Comparison of ENCODE assay signal across 9 cellular contexts in the genomic region with DNA sequence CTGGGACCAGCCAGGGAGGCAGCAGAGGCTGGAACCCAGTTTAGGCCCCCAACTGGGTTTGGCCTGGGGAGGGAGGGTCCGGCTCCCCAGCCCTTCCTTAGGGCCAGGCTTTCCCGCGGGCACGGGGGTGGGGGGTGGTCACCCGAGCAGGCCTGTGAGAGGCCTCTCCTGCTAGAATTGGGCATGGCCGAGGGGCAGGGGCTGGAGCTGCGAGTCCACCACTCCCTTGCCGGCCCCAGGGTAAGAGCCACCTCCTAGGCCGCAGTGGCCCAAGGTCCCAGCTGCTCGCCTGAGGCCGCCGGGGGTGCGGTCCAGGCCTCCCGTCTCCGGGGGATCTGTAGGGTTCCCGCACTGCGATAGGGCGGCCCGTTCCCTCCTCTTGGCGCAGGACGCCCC. TPM values are rescaled to one million over a fixed set of nuclear protein-coding genes. Genes with fewer than 3 reads are reported as not detected.
DNase-seq lines count a peak whose midpoint lies in the region; ATAC-seq lines count a peak whose summit lies in the region.
"Had no signal": no experiment of that assay in that cellular context is flagged by ENCODE, and none has a peak within 500 bp of the region (broad histone marks: within the 10 kb centered on the region; RNA-seq: fewer than 3 reads in every experiment).

No MANE protein-coding gene starts in this region.

- peaks cover 5% of the 10 kb centered on the region for H3K4me1 Mint-ChIP-seq in activated naive CD4-positive, alpha-beta T cell treated with anti-CD3 and anti-CD28 coated beads, Interleukin-2, amount 50 U/mL, for 24 hours
- peaks cover 4% of the 10 kb centered on the region for H3K4me1 Mint-ChIP-seq in activated CD4-positive, alpha-beta memory T cell treated with anti-CD3 and anti-CD28 coated beads for 36 hours (ENCODE audit: low read depth)

- no peaks in the 10 kb centered on the region for H3K27me3 Mint-ChIP-seq in activated naive CD4-positive, alpha-beta T cell treated with anti-CD3 and anti-CD28 coated beads, Interleukin-2, amount 50 U/mL, for 24 hours
- peaks cover 5% of the 10 kb centered on the region for H3K27me3 Mint-ChIP-seq in activated CD4-positive, alpha-beta memory T cell treated with anti-CD3 and anti-CD28 coated beads for 36 hours

- intact Hi-C loops in activated CD4-positive, alpha-beta memory T cell treated with anti-CD3 and anti-CD28 coated beads for 36 hours (cut with micrococcal nuclease) = no loop called here
- intact Hi-C loops in left colon (cut with DNase I, micrococcal nuclease) = loop anchor here in 1 of 2 donors (10.0 kb wide), 1 partner anchor 170 kb away; no protein-coding TSS in a partner anchor

- H3K27ac Mint-ChIP-seq in activated naive CD4-positive, alpha-beta T cell treated with anti-CD3 and anti-CD28 coated beads, Interleukin-2, amount 50 U/mL, for 24 hours = no peak overlapping the region
- H3K27ac Mint-ChIP-seq in activated CD4-positive, alpha-beta memory T cell treated with anti-CD3 and anti-CD28 coated beads for 36 hours = no peak overlapping the region

- no peak for DNase-seq in activated naive CD4-positive, alpha-beta T cell treated with Interleukin-2 at 50 U/mL for 16 hours
- DNase-seq in activated CD4-positive, alpha-beta memory T cell treated with anti-CD3 and anti-CD28 coated beads for 36 hours = no peak
- DNase-seq in left colon (no peak), NCI-H446 (lab: John Stamatoyannopoulos, UW) (no peak), NCI-H1417 treated with DMSO at 0.1 percent for 48 hours (lab: John Stamatoyannopoulos, UW) (no peak)
- DNase-seq in effector CD4-positive, alpha-beta T cell = no peak
- DNase-seq: midbrain had no signal

- H3K36me3 Mint-ChIP-seq in activated naive CD4-positive, alpha-beta T cell treated with anti-CD3 and anti-CD28 coated beads, Interleukin-2, amount 50 U/mL, for 24 hours = no peaks in the 10 kb centered on the region
- no peaks in the 10 kb centered on the region for H3K36me3 Mint-ChIP-seq in activated CD4-positive, alpha-beta memory T cell treated with anti-CD3 and anti-CD28 coated beads for 36 hours

- H3K4me3 Mint-ChIP-seq in activated naive CD4-positive, alpha-beta T cell treated with anti-CD3 and anti-CD28 coated beads, Interleukin-2, amount 50 U/mL, for 24 hours = peak overlapping the region; percentile 52
- H3K4me3 Mint-ChIP-seq in activated CD4-positive, alpha-beta memory T cell treated with anti-CD3 and anti-CD28 coated beads for 36 hours = peak overlapping the region; percentile 16

- CTCF ChIA-PET in activated CD4-positive, alpha-beta memory T cell treated with anti-CD3 and anti-CD28 coated beads for 36 hours (lab: Charles Lee) = interaction anchor here (0.7 to 5.2 kb wide), 23 partner anchors 9 to 196 kb away, joined by 3 to 129 read pairs (median 5); partner anchors contain the start of genes DEAF1, HRAS, PHRF1 and SCT

- peaks cover 1% of the 10 kb centered on the region for H3K9me3 ChIP-seq in thymus (ENCODE audit: control insufficient read depth)

- no peak overlapping the region for H3K27ac ChIP-seq in thymus (ENCODE audit: low read depth)

- peak; percentile 20 for ATAC-seq in left colon

- H3K27me3 ChIP-seq in thymus (ENCODE audit: control insufficient read depth, insufficient read depth) = peaks cover 44% of the 10 kb centered on the region

- H3K4me1 ChIP-seq in thymus (ENCODE audit: control insufficient read depth, insufficient read depth, low read length) = peaks cover 11% of the 10 kb centered on the region

- 53% methylated on average over 21 of the region's 21 CpGs for WGBS in thymus

- peak overlapping the region; percentile 61 for H3K4me3 ChIP-seq in thymus (ENCODE audit: low read length)

- H3K9me3 Mint-ChIP-seq in activated naive CD4-positive, alpha-beta T cell treated with anti-CD3 and anti-CD28 coated beads, Interleukin-2, amount 50 U/mL, for 24 hours = no peaks in the 10 kb centered on the region
- no peaks in the 10 kb centered on the region for H3K9me3 Mint-ChIP-seq in activated CD4-positive, alpha-beta memory T cell treated with anti-CD3 and anti-CD28 coated beads for 36 hours

- POLR2A ChIA-PET in activated CD4-positive, alpha-beta memory T cell treated with anti-CD3 and anti-CD28 coated beads for 36 hours (lab: Charles Lee) = no interaction called here

- no peaks in the 10 kb centered on the region for H3K36me3 ChIP-seq in thymus (ENCODE audit: control insufficient read depth, insufficient read depth)

RNA-seq across cellular contexts. Expression of gene LMNTD2, which starts 6.1 kb away (rescaled TPM):
- total RNA-seq in activated CD4-positive, alpha-beta memory T cell treated with anti-CD3 and anti-CD28 coated beads for 36 hours = 1 to 10 TPM; 3.1 to 3.9 TPM
- 10 to 100 TPM; 13.6 to 15.3 TPM for total RNA-seq in left colon
- 5.8 TPM for polyA plus RNA-seq in thymus

RNA-seq across cellular contexts. Expression of gene RASSF7, which starts 6.3 kb away (rescaled TPM):
- total RNA-seq in activated CD4-positive, alpha-beta memory T cell treated with anti-CD3 and anti-CD28 coated beads for 36 hours = 10 to 100 TPM; 18.8 to 21.9 TPM
- 100 to 1,000 TPM in 1 of 2 donors, 10 to 100 TPM in 1; 90.9 to 117 TPM for total RNA-seq in left colon
- polyA plus RNA-seq in thymus = 51.2 TPM

RNA-seq across cellular contexts. Expression of gene LRRC56, which starts 17.1 kb away (rescaled TPM):
- 1 to 10 TPM; 1.3 to 1.6 TPM for total RNA-seq in activated CD4-positive, alpha-beta memory T cell treated with anti-CD3 and anti-CD28 coated beads for 36 hours
- total RNA-seq in left colon = 1 to 10 TPM; 3.7 to 4.7 TPM
- 2.4 TPM for polyA plus RNA-seq in thymus

RNA-seq across cellular contexts. Expression of gene HRAS, which starts 19.1 kb away (rescaled TPM):
- total RNA-seq in activated CD4-positive, alpha-beta memory T cell treated with anti-CD3 and anti-CD28 coated beads for 36 hours = 10 to 100 TPM; 39.8 to 42.0 TPM
- 10 to 100 TPM; 42.3 to 58.1 TPM for total RNA-seq in left colon
- 145 TPM for polyA plus RNA-seq in thymus

RNA-seq across cellular contexts. Expression of gene PHRF1, which starts 21.8 kb away (rescaled TPM):
- total RNA-seq in activated CD4-positive, alpha-beta memory T cell treated with anti-CD3 and anti-CD28 coated beads for 36 hours = 10 to 100 TPM; 32.4 to 33.5 TPM
- 10 to 100 TPM; 31.0 to 33.0 TPM for total RNA-seq in left colon
- 23.7 TPM for polyA plus RNA-seq in thymus

Comparison
In these comparisons a context has a peak if more than half of its experiments do, and no peak if none do; other contexts are left out.
1. RNA of gene RASSF7, which starts 6.3 kb away (total RNA-seq): 90.9 to 117 TPM in left colon; 18.8 to 21.9 TPM in activated CD4-positive, alpha-beta memory T cell treated with anti-CD3 and anti-CD28 coated beads for 36 hours; every median in the first group is over 4 times any median in the second.